In the genomic region with DNA sequence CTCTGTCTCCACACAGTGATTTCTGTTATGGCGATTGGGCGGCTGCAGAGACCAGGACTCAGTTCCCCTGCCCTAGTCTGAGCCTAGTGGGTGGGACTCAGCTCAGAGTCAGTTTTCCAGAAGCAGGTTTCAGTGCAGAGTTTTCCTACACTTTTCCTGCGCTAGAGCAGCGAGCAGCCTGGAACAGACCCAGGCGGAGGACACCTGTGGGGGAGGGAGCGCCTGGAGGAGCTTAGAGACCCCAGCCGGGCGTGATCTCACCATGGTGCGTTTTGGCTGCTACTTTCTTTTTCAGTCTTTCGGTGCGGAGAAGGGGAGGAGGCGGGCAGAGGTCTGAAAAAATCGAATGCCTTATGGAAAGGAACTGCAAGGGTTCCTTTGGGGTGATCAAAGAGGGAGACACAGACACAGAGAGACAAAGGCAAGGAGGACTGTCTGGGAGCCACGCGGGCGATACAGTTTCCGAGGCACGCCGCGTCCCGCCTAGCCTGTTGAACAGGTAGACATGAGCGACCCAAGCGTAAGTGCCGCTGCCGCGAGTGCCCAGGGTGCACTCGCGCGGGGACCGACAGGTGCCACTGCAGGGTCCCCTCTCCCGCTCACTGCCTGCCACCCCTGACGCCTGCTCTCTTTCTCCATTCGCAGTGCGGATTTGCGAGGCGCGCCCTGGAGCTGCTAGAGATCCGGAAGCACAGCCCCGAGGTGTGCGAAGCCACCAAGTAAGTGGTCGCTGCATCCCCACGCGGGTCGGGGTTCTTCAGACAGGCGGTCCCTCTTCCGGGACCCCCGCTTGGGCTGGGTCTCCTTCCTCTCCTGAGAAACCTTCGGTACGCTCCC, we compare ENCODE assay signal across 8 cellular contexts.
DNase-seq lines count a peak whose midpoint lies in the region; ATAC-seq and TF ChIP-seq lines count a peak whose summit lies in the region.

A gene with protein sequence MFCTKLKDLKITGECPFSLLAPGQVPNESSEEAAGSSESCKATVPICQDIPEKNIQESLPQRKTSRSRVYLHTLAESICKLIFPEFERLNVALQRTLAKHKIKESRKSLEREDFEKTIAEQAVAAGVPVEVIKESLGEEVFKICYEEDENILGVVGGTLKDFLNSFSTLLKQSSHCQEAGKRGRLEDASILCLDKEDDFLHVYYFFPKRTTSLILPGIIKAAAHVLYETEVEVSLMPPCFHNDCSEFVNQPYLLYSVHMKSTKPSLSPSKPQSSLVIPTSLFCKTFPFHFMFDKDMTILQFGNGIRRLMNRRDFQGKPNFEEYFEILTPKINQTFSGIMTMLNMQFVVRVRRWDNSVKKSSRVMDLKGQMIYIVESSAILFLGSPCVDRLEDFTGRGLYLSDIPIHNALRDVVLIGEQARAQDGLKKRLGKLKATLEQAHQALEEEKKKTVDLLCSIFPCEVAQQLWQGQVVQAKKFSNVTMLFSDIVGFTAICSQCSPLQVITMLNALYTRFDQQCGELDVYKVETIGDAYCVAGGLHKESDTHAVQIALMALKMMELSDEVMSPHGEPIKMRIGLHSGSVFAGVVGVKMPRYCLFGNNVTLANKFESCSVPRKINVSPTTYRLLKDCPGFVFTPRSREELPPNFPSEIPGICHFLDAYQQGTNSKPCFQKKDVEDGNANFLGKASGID (plus strand): TSS at position 148 of the 837 bp plus-strand sequence. CDS start 30,020 bp downstream, outside the sequence.

- H3K4me3 ChIP-seq in HEK293 (ENCODE audit: low read depth, low read length) (peak within 1 kb of the TSS; percentile 52), astrocyte of the cerebellum (ENCODE audit: low read depth, low read length) (peak within 1 kb of the TSS; percentile 52)

- DNase-seq in DMS 273 (lab: John Stamatoyannopoulos, UW; ENCODE audit: unreplicated experiment), result peak; percentile 76
- no peak for DNase-seq in DMS 273 treated with DMSO at 0.1 percent for 48 hours (lab: John Stamatoyannopoulos, UW)
- peak; percentile 15 for DNase-seq in NCI-H345 treated with DMSO at 0.1 percent for 48 hours (lab: John Stamatoyannopoulos, UW; ENCODE audit: unreplicated experiment)
- no peak for DNase-seq in astrocyte of the cerebellum (ENCODE audit: low read depth)
- peak; percentile 35 for DNase-seq in iPS DF 19.7 (ENCODE audit: low read depth, low spot score)
- DNase-seq in putamen (ENCODE audit: low spot score), result peak; percentile 47

- ATAC-seq in HG03457 (IDR thresholded peaks at IDR 0.05; ENCODE audit: unreplicated experiment), result no peak

- H3K4me1 ChIP-seq in HEK293 (ENCODE audit: control insufficient read depth, insufficient read depth, low read length), result peaks cover 7% of the 10 kb centered on the region; the same call in 1 of the 2 replicates

- H3K27ac ChIP-seq in HEK293 (ENCODE audit: extremely low read depth, low read depth, low read length), result peak within 1 kb of the TSS; percentile 73

- POLR2A ChIA-PET in HEK293 (lab: Yijun Ruan, JAX), result interaction anchor here (1.1 kb wide), 2 partner anchors 10 to 92 kb away, joined by 3 to 4 read pairs; a partner anchor contains a TSS

- in situ Hi-C loops in astrocyte of the cerebellum (cut with HindIII; ENCODE audit: low sequenced_read_pairs), result no loop called here

- no peaks in the 10 kb centered on the region for H3K9me3 ChIP-seq in HEK293 (ENCODE audit: control insufficient read depth, insufficient read depth, low read depth, low read length)

- TF ChIP-seq CTCF in HEK293 (tag by site-specific recombination; IDR thresholded peaks at IDR 0.05) (peak; percentile 53; the same call in 1 of the 2 replicates), astrocyte of the cerebellum (IDR thresholded peaks at IDR 0.05; ENCODE audit: low read depth, low read length, missing control alignments) (no peak)

- no peaks in the 10 kb centered on the region for H3K36me3 ChIP-seq in HEK293 (ENCODE audit: control insufficient read depth in 2 of 2, insufficient read depth in 1 of 2, low read length in 2 of 2)

- CTCF ChIA-PET in HEK293 (lab: Yijun Ruan, JAX), result interaction anchor here (0.6 to 0.8 kb wide), 3 partner anchors 8 to 230 kb away, joined by 3 to 4 read pairs (median 3); no protein-coding TSS in a partner anchor

TF ChIP-seq in HEK293, 187 proteins besides CTCF, POLR2A, EP300 and RAD21 (continues in another document):
- TF ChIP-seq ZNF175 (tag by site-specific recombination; IDR thresholded peaks at IDR 0.05), result no peak
- TF ChIP-seq ZNF155 (tag by site-specific recombination; IDR thresholded peaks at IDR 0.05), result no peak
- TF ChIP-seq ZXDB (tag by site-specific recombination; IDR thresholded peaks at IDR 0.05), result no peak
- no peak for TF ChIP-seq ZFHX2 (tag by site-specific recombination; conservative IDR thresholded peaks at IDR 0.05)
- no peak for TF ChIP-seq BCL11B (tag by site-specific recombination; IDR thresholded peaks at IDR 0.05; ENCODE audit: low read depth)
- TF ChIP-seq, protein P1, sequence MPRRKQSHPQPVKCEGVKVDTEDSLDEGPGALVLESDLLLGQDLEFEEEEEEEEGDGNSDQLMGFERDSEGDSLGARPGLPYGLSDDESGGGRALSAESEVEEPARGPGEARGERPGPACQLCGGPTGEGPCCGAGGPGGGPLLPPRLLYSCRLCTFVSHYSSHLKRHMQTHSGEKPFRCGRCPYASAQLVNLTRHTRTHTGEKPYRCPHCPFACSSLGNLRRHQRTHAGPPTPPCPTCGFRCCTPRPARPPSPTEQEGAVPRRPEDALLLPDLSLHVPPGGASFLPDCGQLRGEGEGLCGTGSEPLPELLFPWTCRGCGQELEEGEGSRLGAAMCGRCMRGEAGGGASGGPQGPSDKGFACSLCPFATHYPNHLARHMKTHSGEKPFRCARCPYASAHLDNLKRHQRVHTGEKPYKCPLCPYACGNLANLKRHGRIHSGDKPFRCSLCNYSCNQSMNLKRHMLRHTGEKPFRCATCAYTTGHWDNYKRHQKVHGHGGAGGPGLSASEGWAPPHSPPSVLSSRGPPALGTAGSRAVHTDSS (tag by site-specific recombination; IDR thresholded peaks at IDR 0.05), result no peak
- no peak for TF ChIP-seq KLF10 (tag by site-specific recombination; IDR thresholded peaks at IDR 0.05)
- TF ChIP-seq ZNF768 (tag by site-specific recombination; IDR thresholded peaks at IDR 0.05), result no peak
- no peak for TF ChIP-seq ZNF202 (tag by site-specific recombination; IDR thresholded peaks at IDR 0.05; ENCODE audit: borderline replicate concordance)
- TF ChIP-seq, protein P2, sequence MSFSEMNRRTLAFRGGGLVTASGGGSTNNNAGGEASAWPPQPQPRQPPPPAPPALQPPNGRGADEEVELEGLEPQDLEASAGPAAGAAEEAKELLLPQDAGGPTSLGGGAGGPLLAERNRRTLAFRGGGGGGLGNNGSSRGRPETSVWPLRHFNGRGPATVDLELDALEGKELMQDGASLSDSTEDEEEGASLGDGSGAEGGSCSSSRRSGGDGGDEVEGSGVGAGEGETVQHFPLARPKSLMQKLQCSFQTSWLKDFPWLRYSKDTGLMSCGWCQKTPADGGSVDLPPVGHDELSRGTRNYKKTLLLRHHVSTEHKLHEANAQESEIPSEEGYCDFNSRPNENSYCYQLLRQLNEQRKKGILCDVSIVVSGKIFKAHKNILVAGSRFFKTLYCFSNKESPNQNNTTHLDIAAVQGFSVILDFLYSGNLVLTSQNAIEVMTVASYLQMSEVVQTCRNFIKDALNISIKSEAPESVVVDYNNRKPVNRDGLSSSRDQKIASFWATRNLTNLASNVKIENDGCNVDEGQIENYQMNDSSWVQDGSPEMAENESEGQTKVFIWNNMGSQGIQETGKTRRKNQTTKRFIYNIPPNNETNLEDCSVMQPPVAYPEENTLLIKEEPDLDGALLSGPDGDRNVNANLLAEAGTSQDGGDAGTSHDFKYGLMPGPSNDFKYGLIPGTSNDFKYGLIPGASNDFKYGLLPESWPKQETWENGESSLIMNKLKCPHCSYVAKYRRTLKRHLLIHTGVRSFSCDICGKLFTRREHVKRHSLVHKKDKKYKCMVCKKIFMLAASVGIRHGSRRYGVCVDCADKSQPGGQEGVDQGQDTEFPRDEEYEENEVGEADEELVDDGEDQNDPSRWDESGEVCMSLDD (tag by site-specific recombination; IDR thresholded peaks at IDR 0.05), result no peak
- no peak for TF ChIP-seq KLF1 (tag by site-specific recombination; IDR thresholded peaks at IDR 0.05)
- no peak for TF ChIP-seq ZNF621 (tag by site-specific recombination; IDR thresholded peaks at IDR 0.05)
- TF ChIP-seq, protein P3, sequence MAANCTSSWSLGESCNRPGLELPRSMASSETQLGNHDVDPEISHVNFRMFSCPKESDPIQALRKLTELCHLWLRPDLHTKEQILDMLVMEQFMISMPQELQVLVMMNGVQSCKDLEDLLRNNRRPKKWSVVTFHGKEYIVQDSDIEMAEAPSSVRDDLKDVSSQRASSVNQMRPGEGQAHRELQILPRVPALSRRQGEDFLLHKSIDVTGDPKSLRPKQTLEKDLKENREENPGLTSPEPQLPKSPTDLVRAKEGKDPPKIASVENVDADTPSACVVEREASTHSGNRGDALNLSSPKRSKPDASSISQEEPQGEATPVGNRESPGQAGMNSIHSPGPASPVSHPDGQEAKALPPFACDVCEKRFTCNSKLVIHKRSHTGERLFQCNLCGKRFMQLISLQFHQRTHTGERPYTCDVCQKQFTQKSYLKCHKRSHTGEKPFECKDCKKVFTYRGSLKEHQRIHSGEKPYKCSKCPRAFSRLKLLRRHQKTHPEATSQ (tag by site-specific recombination; IDR thresholded peaks at IDR 0.05), result no peak
- no peak for TF ChIP-seq SETDB1 (IDR thresholded peaks at IDR 0.05; ENCODE audit: insufficient read length, low read length)
- TF ChIP-seq ZNF555 (tag by site-specific recombination; conservative IDR thresholded peaks at IDR 0.05), result no peak
- TF ChIP-seq ZNF660 (tag by site-specific recombination; IDR thresholded peaks at IDR 0.05), result no peak
- TF ChIP-seq ZNF571 (tag by site-specific recombination; IDR thresholded peaks at IDR 0.05), result no peak
- TF ChIP-seq ZSCAN16 (tag by site-specific recombination; IDR thresholded peaks at IDR 0.05), result no peak
- TF ChIP-seq, protein P4, sequence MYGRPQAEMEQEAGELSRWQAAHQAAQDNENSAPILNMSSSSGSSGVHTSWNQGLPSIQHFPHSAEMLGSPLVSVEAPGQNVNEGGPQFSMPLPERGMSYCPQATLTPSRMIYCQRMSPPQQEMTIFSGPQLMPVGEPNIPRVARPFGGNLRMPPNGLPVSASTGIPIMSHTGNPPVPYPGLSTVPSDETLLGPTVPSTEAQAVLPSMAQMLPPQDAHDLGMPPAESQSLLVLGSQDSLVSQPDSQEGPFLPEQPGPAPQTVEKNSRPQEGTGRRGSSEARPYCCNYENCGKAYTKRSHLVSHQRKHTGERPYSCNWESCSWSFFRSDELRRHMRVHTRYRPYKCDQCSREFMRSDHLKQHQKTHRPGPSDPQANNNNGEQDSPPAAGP (tag by site-specific recombination; IDR thresholded peaks at IDR 0.05), result no peak
- no peak for TF ChIP-seq ZNF521 (tag by site-specific recombination; IDR thresholded peaks at IDR 0.05)
- TF ChIP-seq ZBTB17 (tag by site-specific recombination; IDR thresholded peaks at IDR 0.05), result peak; percentile 59
- no peak for TF ChIP-seq ZNF19 (tag by site-specific recombination; IDR thresholded peaks at IDR 0.05; ENCODE audit: low read depth)
- TF ChIP-seq ZNF132 (tag by site-specific recombination; IDR thresholded peaks at IDR 0.05; ENCODE audit: borderline replicate concordance), result no peak

Comparison
In these comparisons a context has a peak if more than half of its experiments do, and no peak if none do; other contexts are left out.
1. DNase-seq: peak in DMS 273 (single experiment), NCI-H345 treated with DMSO at 0.1 percent for 48 hours (single experiment), iPS DF 19.7 (single experiment) and putamen (single experiment); none in DMS 273 treated with DMSO at 0.1 percent for 48 hours (single experiment) and astrocyte of the cerebellum (single experiment).